Comparison of ENCODE assay signal across 8 cellular contexts in genomic region chr14:74019408-74019714, GRCh38. TPM values are rescaled to one million over a fixed set of nuclear protein-coding genes. Genes with fewer than 3 reads are reported as not detected.
A peak's percentile ranks its signal among the peaks of the same experiment; 100 is the strongest.
DNase-seq lines count a peak whose midpoint lies in the region; ATAC-seq and TF ChIP-seq lines count a peak whose summit lies in the region.

No MANE protein-coding gene starts in this region.

- H3K4me3 ChIP-seq in iPS-20b (ENCODE audit: low read length) (peak overlapping the region; percentile 91), testis (peak overlapping the region; percentile 79 to 85)

- CTCF ChIA-PET in activated CD8-positive, alpha-beta T cell treated with anti-CD3 and anti-CD28 coated beads, Interleukin-2, amount 10 ng/mL, durations not matched to agents 7 days and 5 days (lab: Charles Lee), result no interaction called here

- H3K27me3 Mint-ChIP-seq in T-helper 2 cell treated with Interferon-gamma antibody and Interleukin-4, amounts not matched to agents 5 μg/mL and 100 μg/mL, for 36 hours (ENCODE audit: low read depth), result peaks cover 2% of the 10 kb centered on the region
- no peaks in the 10 kb centered on the region for H3K27me3 Mint-ChIP-seq in activated CD8-positive, alpha-beta T cell treated with anti-CD3 and anti-CD28 coated beads, Interleukin-2, amount 10 ng/mL, durations not matched to agents 7 days and 5 days (ENCODE audit: low read depth)

- intact Hi-C loops in testis (cut with DNase I; ENCODE audit: low total_unique reads), result no loop called here

- H3K27ac Mint-ChIP-seq in T-helper 2 cell treated with Interferon-gamma antibody and Interleukin-4, amounts not matched to agents 5 μg/mL and 100 μg/mL, for 36 hours, result peak overlapping the region; percentile 94
- H3K27ac Mint-ChIP-seq in activated CD8-positive, alpha-beta T cell treated with anti-CD3 and anti-CD28 coated beads, Interleukin-2, amount 10 ng/mL, durations not matched to agents 7 days and 5 days, result peak overlapping the region; percentile 89

- in situ Hi-C loops in ACHN (cut with HindIII; ENCODE audit: low pct_ligation_motif_present, low pct_unique_long_range_greater_than_20kb, low sequenced_read_pairs), result no loop called here

- H3K9ac ChIP-seq in iPS-20b (ENCODE audit: low read depth, low read length), result peak overlapping the region; percentile 55; the same call in 1 of the 2 replicates

- H3K4me1 Mint-ChIP-seq in T-helper 2 cell treated with Interferon-gamma antibody and Interleukin-4, amounts not matched to agents 5 μg/mL and 100 μg/mL, for 36 hours (ENCODE audit: low read depth), result peaks cover 19% of the 10 kb centered on the region
- H3K4me1 Mint-ChIP-seq in activated CD8-positive, alpha-beta T cell treated with anti-CD3 and anti-CD28 coated beads, Interleukin-2, amount 10 ng/mL, durations not matched to agents 7 days and 5 days (ENCODE audit: low read depth), result peaks cover 29% of the 10 kb centered on the region

- H3K27ac ChIP-seq in iPS-20b (ENCODE audit: low read length), result no peak overlapping the region
- peak overlapping the region; percentile 79 to 95 for H3K27ac ChIP-seq in testis
- no peak overlapping the region for H3K27ac ChIP-seq in substantia nigra (ENCODE audit: low read depth, low read length, poor library complexity, severe bottlenecking)

- H3K36me3 ChIP-seq in iPS-20b (ENCODE audit: insufficient read depth, low read depth, low read length) (no peaks in the 10 kb centered on the region), testis (ENCODE audit: low read depth, missing control alignments) (no peaks in the 10 kb centered on the region)

- 0 to 1% methylated on average over 17 of the region's 17 CpGs for WGBS in testis, 2 donors

- DNase-seq in T-helper 2 cell treated with Interferon-gamma antibody and Interleukin-4, amounts not matched to agents 5 μg/mL and 100 μg/mL, for 36 hours (ENCODE audit: low spot score), result no peak
- DNase-seq in T-helper 2 cell, result no peak
- DNase-seq in activated CD8-positive, alpha-beta T cell treated with anti-CD3 and anti-CD28 coated beads, Interleukin-2, amount 10 ng/mL, durations not matched to agents 7 days and 5 days, result no peak
- no peak for DNase-seq in testis
- DNase-seq in substantia nigra (lab: John Stamatoyannopoulos, UW), result no peak
- no peak for DNase-seq in ACHN

- no peak for TF ChIP-seq CTCF in testis (IDR thresholded peaks at IDR 0.05)

- no peak for TF ChIP-seq POLR2A in testis (IDR thresholded peaks at IDR 0.05)

- peaks cover 20% of the 10 kb centered on the region; the same call in 1 of the 2 replicates for H3K27me3 ChIP-seq in iPS-20b (ENCODE audit: insufficient read depth, low read length)
- no peaks in the 10 kb centered on the region for H3K27me3 ChIP-seq in testis

- no peaks in the 10 kb centered on the region for H3K9me3 Mint-ChIP-seq in T-helper 2 cell treated with Interferon-gamma antibody and Interleukin-4, amounts not matched to agents 5 μg/mL and 100 μg/mL, for 36 hours
- no peaks in the 10 kb centered on the region for H3K9me3 Mint-ChIP-seq in activated CD8-positive, alpha-beta T cell treated with anti-CD3 and anti-CD28 coated beads, Interleukin-2, amount 10 ng/mL, durations not matched to agents 7 days and 5 days (ENCODE audit: insufficient read depth)

- H3K9me3 ChIP-seq in iPS-20b (ENCODE audit: insufficient read depth, low read depth, low read length), result no peaks in the 10 kb centered on the region
- H3K9me3 ChIP-seq in testis, result no peaks in the 10 kb centered on the region

- H3K4me3 Mint-ChIP-seq in T-helper 2 cell treated with Interferon-gamma antibody and Interleukin-4, amounts not matched to agents 5 μg/mL and 100 μg/mL, for 36 hours, result peak overlapping the region; percentile 94
- H3K4me3 Mint-ChIP-seq in activated CD8-positive, alpha-beta T cell treated with anti-CD3 and anti-CD28 coated beads, Interleukin-2, amount 10 ng/mL, durations not matched to agents 7 days and 5 days, result peak overlapping the region; percentile 87

- peaks cover 3% of the 10 kb centered on the region; the same call in 1 of the 2 replicates for H3K4me1 ChIP-seq in iPS-20b (ENCODE audit: insufficient read depth, low read length)
- peaks cover 5% of the 10 kb centered on the region for H3K4me1 ChIP-seq in testis

- POLR2A ChIA-PET in activated CD8-positive, alpha-beta T cell treated with anti-CD3 and anti-CD28 coated beads, Interleukin-2, amount 10 ng/mL, durations not matched to agents 7 days and 5 days (lab: Charles Lee), result interaction anchor here (1.2 to 2.0 kb wide), 3 partner anchors 8 to 68 kb away, joined by 3 to 4 read pairs (median 3); no protein-coding TSS in a partner anchor

- H3K36me3 Mint-ChIP-seq in T-helper 2 cell treated with Interferon-gamma antibody and Interleukin-4, amounts not matched to agents 5 μg/mL and 100 μg/mL, for 36 hours (ENCODE audit: low read depth), result no peaks in the 10 kb centered on the region
- peaks cover 4% of the 10 kb centered on the region for H3K36me3 Mint-ChIP-seq in activated CD8-positive, alpha-beta T cell treated with anti-CD3 and anti-CD28 coated beads, Interleukin-2, amount 10 ng/mL, durations not matched to agents 7 days and 5 days (ENCODE audit: low read depth)

- ATAC-seq in activated CD8-positive, alpha-beta T cell treated with anti-CD3 and anti-CD28 coated beads, Interleukin-2, amount 10 ng/mL, durations not matched to agents 7 days and 5 days, result no peak
- ATAC-seq in GM18519 (IDR thresholded peaks at IDR 0.05; ENCODE audit: low FRiP score, unreplicated experiment), result no peak

RNA-seq across cellular contexts. Expression of gene BBOF1, which starts 0.2 kb away (rescaled TPM):
- total RNA-seq in activated CD8-positive, alpha-beta T cell treated with anti-CD3 and anti-CD28 coated beads, Interleukin-2, amount 10 ng/mL, durations not matched to agents 7 days and 5 days, result 1 to 10 TPM; 1.2 to 1.3 TPM
- 10 to 100 TPM; 25.1 to 40.6 TPM for total RNA-seq in testis
- polyA plus RNA-seq in testis (ENCODE audit: insufficient read depth, low read depth, low replicate concordance), result 41.6 TPM

RNA-seq across cellular contexts. Expression of gene ENTPD5, which starts 0.3 kb away (rescaled TPM):
- 10 to 100 TPM; 13.0 to 13.8 TPM for total RNA-seq in activated CD8-positive, alpha-beta T cell treated with anti-CD3 and anti-CD28 coated beads, Interleukin-2, amount 10 ng/mL, durations not matched to agents 7 days and 5 days
- total RNA-seq in testis, result 10 to 100 TPM; 20.3 to 39.5 TPM
- polyA plus RNA-seq in testis (ENCODE audit: insufficient read depth, low read depth, low replicate concordance), result 12.9 TPM

Comparison
In these comparisons a context has a peak if more than half of its experiments do, and no peak if none do; other contexts are left out.
1. H3K27ac ChIP-seq: peak in testis (2 of 2); none in iPS-20b (single experiment) and substantia nigra (single experiment).
2. RNA of gene BBOF1, which starts 0.2 kb away (total RNA-seq): 25.1 to 40.6 TPM in testis; 1.2 to 1.3 TPM in activated CD8-positive, alpha-beta T cell treated with anti-CD3 and anti-CD28 coated beads, Interleukin-2, amount 10 ng/mL, durations not matched to agents 7 days and 5 days; every median in the first group is over 10 times any median in the second.